8 cellular contexts compared by ENCODE assay signal in the genomic region with DNA sequence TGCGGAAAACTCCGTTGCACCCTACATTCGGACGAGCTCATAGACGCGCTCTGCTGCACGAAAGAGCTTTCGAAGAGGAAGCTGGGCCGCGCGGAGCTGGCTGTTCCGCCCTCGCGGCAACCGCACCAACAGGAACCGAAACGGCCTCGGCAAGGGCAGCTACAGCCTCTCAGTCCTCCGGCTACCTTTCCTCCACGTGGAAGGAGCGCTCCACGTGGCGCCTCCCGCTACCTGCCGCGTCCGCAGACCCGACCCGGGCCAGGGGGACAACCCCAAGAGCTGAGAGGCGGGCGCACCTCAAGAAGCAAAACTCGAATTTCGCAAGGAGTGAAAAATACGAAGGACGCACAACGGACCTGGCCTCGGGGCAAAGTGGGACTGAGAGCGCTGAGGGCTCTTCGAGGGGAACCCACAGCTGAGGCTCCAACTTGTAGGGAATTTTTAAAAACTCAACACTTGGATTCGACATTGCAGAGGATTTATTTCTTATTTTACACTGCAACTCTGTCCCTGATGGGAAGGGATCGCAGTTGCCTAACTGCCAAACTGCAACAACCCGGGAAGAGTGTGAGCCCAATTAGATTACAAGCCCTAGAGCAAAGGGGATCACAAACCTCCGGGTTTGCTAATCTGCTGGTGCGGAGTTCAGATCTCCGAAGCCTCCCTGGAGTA. TPM values are rescaled to one million over a fixed set of nuclear protein-coding genes. Genes with fewer than 3 reads are reported as not detected.
DNase-seq lines count a peak whose midpoint lies in the region; ATAC-seq and TF ChIP-seq lines count a peak whose summit lies in the region.

No MANE protein-coding gene starts in this region.

- no peaks in the 10 kb centered on the region for H3K36me3 Mint-ChIP-seq in WTC11
- H3K36me3 Mint-ChIP-seq in nephron (ENCODE audit: low read depth), result no peaks in the 10 kb centered on the region

- TF ChIP-seq CTCF in WTC11 (IDR thresholded peaks at IDR 0.05), result no peak
- no peak for TF ChIP-seq CTCF in esophagus squamous epithelium (IDR thresholded peaks at IDR 0.05)
- no peak for TF ChIP-seq CTCF in nephron (IDR thresholded peaks at IDR 0.05; ENCODE audit: unreplicated experiment in 3 of 3)

- POLR2A ChIA-PET in WTC11 (lab: Charles Lee), result no interaction called here

- H3K27me3 Mint-ChIP-seq in WTC11 (ENCODE audit: low read depth) (peaks cover 98% of the 10 kb centered on the region), nephron (ENCODE audit: low read depth) (peaks cover 95% of the 10 kb centered on the region)

- intact Hi-C loops in esophagus squamous epithelium (cut with DNase I), result no loop called here

- H3K9ac ChIP-seq in BLaER1 treated with 17β-estradiol and CSF1 and Interleukin-3, amounts not matched to agents 10 nM and 100 nM, result peak overlapping the region in 10 of 11 experiments; percentile 8 to 73 (median 56); a peak in 19 of 22 replicates

- H3K27ac ChIP-seq in BLaER1 treated with 17β-estradiol and CSF1 and Interleukin-3, amounts not matched to agents 10 nM and 100 nM, result peak overlapping the region in 9 of 11 experiments; percentile 9 to 67 (median 52); a peak in 14 of 22 replicates
- H3K27ac ChIP-seq in esophagus squamous epithelium, result peak overlapping the region; percentile 19 to 80 (median 64)

- peaks cover 46% of the 10 kb centered on the region for H3K4me1 Mint-ChIP-seq in WTC11
- H3K4me1 Mint-ChIP-seq in nephron, result peaks cover 42% of the 10 kb centered on the region

- no peak overlapping the region for H3K27ac Mint-ChIP-seq in WTC11
- peak overlapping the region in 2 of 3 experiments; percentile 3 to 37 for H3K27ac Mint-ChIP-seq in nephron

- peak overlapping the region; percentile 85 to 98 (median 95) for H3K4me2 ChIP-seq in BLaER1 treated with 17β-estradiol and CSF1 and Interleukin-3, amounts not matched to agents 10 nM and 100 nM

- no peaks in the 10 kb centered on the region; a peak in 1 of 22 replicates for H3K36me3 ChIP-seq in BLaER1 treated with 17β-estradiol and CSF1 and Interleukin-3, amounts not matched to agents 10 nM and 100 nM
- H3K36me3 ChIP-seq in esophagus squamous epithelium, result no peaks in the 10 kb centered on the region

- 2 to 3% methylated on average over 16 to 26 of the region's 45 CpGs for WGBS in esophagus squamous epithelium, 2 donors

- ATAC-seq in HG03196 (IDR thresholded peaks at IDR 0.05; ENCODE audit: unreplicated experiment) (peak; percentile 98), WTC11 (peak; percentile 18)

- H3K9me3 Mint-ChIP-seq in WTC11 (no peaks in the 10 kb centered on the region), nephron (no peaks in the 10 kb centered on the region)

- no peak for TF ChIP-seq POLR2A in esophagus squamous epithelium (IDR thresholded peaks at IDR 0.05)

- peaks cover 31 to 43% (median 38%) of the 10 kb centered on the region in 10 experiments for H3K4me1 ChIP-seq in BLaER1 treated with 17β-estradiol and CSF1 and Interleukin-3, amounts not matched to agents 10 nM and 100 nM
- peaks cover 18 to 48% (median 18%) of the 10 kb centered on the region in 3 donors for H3K4me1 ChIP-seq in esophagus squamous epithelium

- H3K27me3 ChIP-seq in BLaER1 treated with 17β-estradiol and CSF1 and Interleukin-3, amounts not matched to agents 10 nM and 100 nM, result peaks cover 83 to 88% (median 86%) of the 10 kb centered on the region in 11 experiments
- H3K27me3 ChIP-seq in esophagus squamous epithelium, result peaks cover 4 to 99% (median 19%) of the 10 kb centered on the region in 4 donors

- DNase-seq in GM19238 (ENCODE audit: insufficient read length, low spot score) (peak; percentile 82), WTC11 (ENCODE audit: low spot score) (peak; percentile 70), esophagus squamous epithelium (lab: John Stamatoyannopoulos, UW) (no peak), ureter (ENCODE audit: low spot score) (peak; percentile 65), NCI-H1092 (lab: John Stamatoyannopoulos, UW) (no peak)

- CTCF ChIA-PET in WTC11 (lab: Charles Lee), result interaction anchor here (1.1 to 1.6 kb wide), 5 partner anchors 12 to 809 kb away, joined by 3 to 14 read pairs (median 3); no protein-coding TSS in a partner anchor

- H3K4me3 Mint-ChIP-seq in WTC11, result peak overlapping the region; percentile 74
- H3K4me3 Mint-ChIP-seq in nephron, result peak overlapping the region; percentile 63 to 89 (median 78)

- H4K20me1 ChIP-seq in BLaER1 treated with 17β-estradiol and CSF1 and Interleukin-3, amounts not matched to agents 10 nM and 100 nM, result peaks cover 0 to 48% (median 24%) of the 10 kb centered on the region in 11 experiments; a peak in 17 of 22 replicates

- H3K9me3 ChIP-seq in BLaER1 treated with 17β-estradiol and CSF1 and Interleukin-3, amounts not matched to agents 10 nM and 100 nM (replicated peaks in 1 of 11), result peaks cover 0 to 16% (median 14%) of the 10 kb centered on the region in 11 experiments; a peak in 17 of 22 replicates
- no peaks in the 10 kb centered on the region for H3K9me3 ChIP-seq in esophagus squamous epithelium

- H3K4me3 ChIP-seq in BLaER1 treated with 17β-estradiol and CSF1 and Interleukin-3, amounts not matched to agents 10 nM and 100 nM, result peak overlapping the region; percentile 47 to 67 (median 52)
- peak overlapping the region; percentile 21 to 70 (median 46) for H3K4me3 ChIP-seq in esophagus squamous epithelium

TF ChIP-seq in WTC11, 78 proteins besides CTCF, POLR2A, EP300 and RAD21 (continues in another document):
- TF ChIP-seq, protein P1, sequence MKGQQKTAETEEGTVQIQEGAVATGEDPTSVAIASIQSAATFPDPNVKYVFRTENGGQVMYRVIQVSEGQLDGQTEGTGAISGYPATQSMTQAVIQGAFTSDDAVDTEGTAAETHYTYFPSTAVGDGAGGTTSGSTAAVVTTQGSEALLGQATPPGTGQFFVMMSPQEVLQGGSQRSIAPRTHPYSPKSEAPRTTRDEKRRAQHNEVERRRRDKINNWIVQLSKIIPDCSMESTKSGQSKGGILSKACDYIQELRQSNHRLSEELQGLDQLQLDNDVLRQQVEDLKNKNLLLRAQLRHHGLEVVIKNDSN (CRISPR knock-in tag; IDR thresholded peaks at IDR 0.05), result peak; percentile 26
- TF ChIP-seq FOXP1 (CRISPR knock-in tag; IDR thresholded peaks at IDR 0.05; ENCODE audit: borderline replicate concordance) (no peak), IRF2 (CRISPR knock-in tag; IDR thresholded peaks at IDR 0.05; ENCODE audit: borderline replicate concordance, low read depth) (no peak), ZNF219 (CRISPR knock-in tag; IDR thresholded peaks at IDR 0.05; ENCODE audit: borderline replicate concordance) (0 out of 2 replicates have a peak, but pooled peaks have one; percentile 34), TEAD1 (CRISPR knock-in tag; IDR thresholded peaks at IDR 0.05) (peak; percentile 71; the same call in 1 of the 2 replicates), FOXK1 (CRISPR knock-in tag; IDR thresholded peaks at IDR 0.05) (peak; percentile 42; the same call in 1 of the 2 replicates)
- TF ChIP-seq, protein P2, sequence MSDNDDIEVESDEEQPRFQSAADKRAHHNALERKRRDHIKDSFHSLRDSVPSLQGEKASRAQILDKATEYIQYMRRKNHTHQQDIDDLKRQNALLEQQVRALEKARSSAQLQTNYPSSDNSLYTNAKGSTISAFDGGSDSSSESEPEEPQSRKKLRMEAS (CRISPR knock-in tag; IDR thresholded peaks at IDR 0.05), result peak; percentile 79
- TF ChIP-seq, protein P3, sequence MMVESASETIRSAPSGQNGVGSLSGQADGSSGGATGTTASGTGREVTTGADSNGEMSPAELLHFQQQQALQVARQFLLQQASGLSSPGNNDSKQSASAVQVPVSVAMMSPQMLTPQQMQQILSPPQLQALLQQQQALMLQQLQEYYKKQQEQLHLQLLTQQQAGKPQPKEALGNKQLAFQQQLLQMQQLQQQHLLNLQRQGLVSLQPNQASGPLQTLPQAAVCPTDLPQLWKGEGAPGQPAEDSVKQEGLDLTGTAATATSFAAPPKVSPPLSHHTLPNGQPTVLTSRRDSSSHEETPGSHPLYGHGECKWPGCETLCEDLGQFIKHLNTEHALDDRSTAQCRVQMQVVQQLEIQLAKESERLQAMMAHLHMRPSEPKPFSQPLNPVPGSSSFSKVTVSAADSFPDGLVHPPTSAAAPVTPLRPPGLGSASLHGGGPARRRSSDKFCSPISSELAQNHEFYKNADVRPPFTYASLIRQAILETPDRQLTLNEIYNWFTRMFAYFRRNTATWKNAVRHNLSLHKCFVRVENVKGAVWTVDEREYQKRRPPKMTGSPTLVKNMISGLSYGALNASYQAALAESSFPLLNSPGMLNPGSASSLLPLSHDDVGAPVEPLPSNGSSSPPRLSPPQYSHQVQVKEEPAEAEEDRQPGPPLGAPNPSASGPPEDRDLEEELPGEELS (CRISPR knock-in tag; IDR thresholded peaks at IDR 0.05), result peak; percentile 66; the same call in 1 of the 2 replicates
- TF ChIP-seq, protein P4, sequence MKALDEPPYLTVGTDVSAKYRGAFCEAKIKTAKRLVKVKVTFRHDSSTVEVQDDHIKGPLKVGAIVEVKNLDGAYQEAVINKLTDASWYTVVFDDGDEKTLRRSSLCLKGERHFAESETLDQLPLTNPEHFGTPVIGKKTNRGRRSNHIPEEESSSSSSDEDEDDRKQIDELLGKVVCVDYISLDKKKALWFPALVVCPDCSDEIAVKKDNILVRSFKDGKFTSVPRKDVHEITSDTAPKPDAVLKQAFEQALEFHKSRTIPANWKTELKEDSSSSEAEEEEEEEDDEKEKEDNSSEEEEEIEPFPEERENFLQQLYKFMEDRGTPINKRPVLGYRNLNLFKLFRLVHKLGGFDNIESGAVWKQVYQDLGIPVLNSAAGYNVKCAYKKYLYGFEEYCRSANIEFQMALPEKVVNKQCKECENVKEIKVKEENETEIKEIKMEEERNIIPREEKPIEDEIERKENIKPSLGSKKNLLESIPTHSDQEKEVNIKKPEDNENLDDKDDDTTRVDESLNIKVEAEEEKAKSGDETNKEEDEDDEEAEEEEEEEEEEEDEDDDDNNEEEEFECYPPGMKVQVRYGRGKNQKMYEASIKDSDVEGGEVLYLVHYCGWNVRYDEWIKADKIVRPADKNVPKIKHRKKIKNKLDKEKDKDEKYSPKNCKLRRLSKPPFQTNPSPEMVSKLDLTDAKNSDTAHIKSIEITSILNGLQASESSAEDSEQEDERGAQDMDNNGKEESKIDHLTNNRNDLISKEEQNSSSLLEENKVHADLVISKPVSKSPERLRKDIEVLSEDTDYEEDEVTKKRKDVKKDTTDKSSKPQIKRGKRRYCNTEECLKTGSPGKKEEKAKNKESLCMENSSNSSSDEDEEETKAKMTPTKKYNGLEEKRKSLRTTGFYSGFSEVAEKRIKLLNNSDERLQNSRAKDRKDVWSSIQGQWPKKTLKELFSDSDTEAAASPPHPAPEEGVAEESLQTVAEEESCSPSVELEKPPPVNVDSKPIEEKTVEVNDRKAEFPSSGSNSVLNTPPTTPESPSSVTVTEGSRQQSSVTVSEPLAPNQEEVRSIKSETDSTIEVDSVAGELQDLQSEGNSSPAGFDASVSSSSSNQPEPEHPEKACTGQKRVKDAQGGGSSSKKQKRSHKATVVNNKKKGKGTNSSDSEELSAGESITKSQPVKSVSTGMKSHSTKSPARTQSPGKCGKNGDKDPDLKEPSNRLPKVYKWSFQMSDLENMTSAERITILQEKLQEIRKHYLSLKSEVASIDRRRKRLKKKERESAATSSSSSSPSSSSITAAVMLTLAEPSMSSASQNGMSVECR (CRISPR knock-in tag; IDR thresholded peaks at IDR 0.05; ENCODE audit: borderline replicate concordance), result no peak

RNA-seq across cellular contexts. Expression of a gene that starts 1.4 kb away (rescaled TPM):
- total RNA-seq in WTC11 (2021), result 0.37 to 0.66 TPM (median 0.60 TPM) in 3 replicates
- 1 to 10 TPM in 2 of 4 donors, under 1 TPM in 2; 0.47 to 5.3 (median 2.6) TPM for total RNA-seq in esophagus squamous epithelium
- 5.7 TPM for total RNA-seq in ureter

Comparison
In these comparisons a context has a peak if more than half of its experiments do, and no peak if none do; other contexts are left out.
1. DNase-seq: peak in GM19238 (single experiment), WTC11 (single experiment) and ureter (single experiment); none in esophagus squamous epithelium (single experiment) and NCI-H1092 (single experiment).